Comparison of ENCODE assay signal across 24 cellular contexts in genomic region chr3:66178206-66178605, GRCh38.
"Had no signal": no experiment of that assay in that cellular context is flagged by ENCODE, and none has a peak within 500 bp of the region (broad histone marks: within the 10 kb centered on the region; RNA-seq: fewer than 3 reads in every experiment).

No MANE protein-coding gene starts in this region.

- H3K4me1 Mint-ChIP-seq: mesothelial cell of epicardium; naive B cell; natural killer cell; stimulated activated naive B cell treated with anti-CD40 and anti-IgM and Interleukin-4, amounts not matched to agents 10 μg/mL and 1 μg/mL and 100 μg/mL, for 72 hours had no signal

- H3K36me3 ChIP-seq: ovary, prostate gland, stomach, thyroid gland, transverse colon, upper lobe of right lung had no signal

- H3K9me3 Mint-ChIP-seq: mesothelial cell of epicardium; naive B cell; natural killer cell; nephron progenitor cell; stimulated activated naive B cell treated with anti-CD40 and anti-IgM and Interleukin-4, amounts not matched to agents 10 μg/mL and 1 μg/mL and 100 μg/mL, for 72 hours had no signal

- H3K4me3 Mint-ChIP-seq: mesothelial cell of epicardium; naive B cell; natural killer cell; nephron progenitor cell; stimulated activated naive B cell treated with anti-CD40 and anti-IgM and Interleukin-4, amounts not matched to agents 10 μg/mL and 1 μg/mL and 100 μg/mL, for 72 hours had no signal

- H3K27ac Mint-ChIP-seq: mesothelial cell of epicardium; naive B cell; natural killer cell; nephron progenitor cell; stimulated activated naive B cell treated with anti-CD40 and anti-IgM and Interleukin-4, amounts not matched to agents 10 μg/mL and 1 μg/mL and 100 μg/mL, for 72 hours had no signal

- H2AFZ ChIP-seq: hepatocyte had no signal

- H3K27me3 ChIP-seq: hepatocyte, ovary, stomach, testis, thyroid gland, transverse colon, upper lobe of right lung had no signal

- H3K9me3 ChIP-seq: ovary, prostate gland, stomach, testis, thyroid gland, transverse colon, upper lobe of right lung had no signal

- ATAC-seq: left lobe of liver; natural killer cell; sciatic nerve; stimulated activated naive B cell treated with anti-CD40 and anti-IgM and Interleukin-4, amounts not matched to agents 10 μg/mL and 1 μg/mL and 100 μg/mL, for 72 hours; stimulated activated naive CD8-positive, alpha-beta T cell treated with anti-CD3 and anti-CD28 coated beads, Interleukin-15, Interleukin-2, amounts not matched to agents 100 U/mL and 50 U/mL, for 24 hours had no signal

- DNase-seq: head of caudate nucleus; mesendoderm; naive B cell; natural killer cell; nephron progenitor cell; ovary; stimulated activated CD4-positive, alpha-beta T cell treated with anti-CD3 and anti-CD28 coated beads, Interleukin-12 subunit alpha, Interleukin-12 subunit beta, amount 100 ng/mL, for 4 hours; stimulated activated CD4-positive, alpha-beta T cell treated with anti-CD3 and anti-CD28 coated beads, Interleukin-15, amount 100 ng/mL, for 24 hours; stimulated activated CD4-positive, alpha-beta T cell treated with anti-CD3 and anti-CD28 coated beads, Interleukin-2, amount 100 ng/mL, for 24 hours; stimulated activated CD4-positive, alpha-beta T cell treated with anti-CD3 and anti-CD28 coated beads, Interleukin-4, amount 100 ng/mL, for 1 hour; stimulated activated naive B cell treated with anti-CD40 and anti-IgM and Interleukin-4, amounts not matched to agents 10 μg/mL and 1 μg/mL and 100 μg/mL, for 72 hours; stimulated activated naive CD8-positive, alpha-beta T cell treated with anti-CD3 and anti-CD28 coated beads, Interleukin-15, Interleukin-2, amounts not matched to agents 100 U/mL and 50 U/mL, for 24 hours; stomach; testis; thyroid gland; transverse colon; upper lobe of right lung had no signal

- H3K4me2 ChIP-seq: hepatocyte had no signal

- H3K4me3 ChIP-seq: hepatocyte, lung, ovary, prostate gland, skin epidermis, stomach, testis, thyroid gland, transverse colon, upper lobe of right lung had no signal

- H3K4me1 ChIP-seq: prostate gland, stomach, testis, thyroid gland, upper lobe of right lung had no signal

- H3K79me2 ChIP-seq: hepatocyte had no signal

- H3K36me3 Mint-ChIP-seq: mesothelial cell of epicardium; naive B cell; natural killer cell; stimulated activated naive B cell treated with anti-CD40 and anti-IgM and Interleukin-4, amounts not matched to agents 10 μg/mL and 1 μg/mL and 100 μg/mL, for 72 hours had no signal

- H3K27ac ChIP-seq: hepatocyte, ovary, prostate gland, skin epidermis, stomach, testis, thyroid gland, transverse colon, upper lobe of right lung had no signal
